Comparison of ENCODE assay signal across 17 cellular contexts in the genomic region with DNA sequence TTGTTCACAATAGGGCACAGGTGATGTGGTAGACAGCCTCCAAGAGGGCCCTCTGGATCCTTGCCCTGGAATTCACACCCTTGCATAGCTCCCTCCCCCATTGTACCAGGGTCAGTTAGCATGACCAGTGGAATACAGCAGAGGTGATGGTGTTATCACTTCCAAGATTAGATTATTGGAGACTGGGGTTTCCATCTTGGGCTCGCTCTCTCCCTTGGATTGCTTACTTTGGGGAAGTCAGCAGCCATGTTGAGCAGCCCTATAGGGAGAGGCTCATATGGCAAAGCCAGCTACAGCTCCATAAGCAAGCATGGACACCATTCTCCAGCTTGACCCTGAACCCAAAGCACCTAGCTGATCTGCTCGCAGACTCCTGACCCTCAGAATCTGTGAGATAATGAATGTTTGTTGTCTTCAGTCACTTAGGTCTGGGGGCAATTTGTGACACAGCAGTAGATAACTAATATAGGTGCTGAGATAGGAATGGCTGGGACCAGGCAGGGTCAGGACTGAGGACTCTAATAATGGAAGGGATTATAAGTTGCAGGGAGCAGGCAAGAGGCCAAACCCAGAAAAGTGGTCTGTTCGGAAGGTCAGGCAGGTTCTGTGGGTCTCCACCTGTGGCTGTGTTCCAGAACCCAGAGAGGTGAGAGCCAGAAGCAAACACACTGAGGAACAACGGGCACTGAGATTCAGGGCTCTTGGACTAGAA. TPM values are rescaled to one million over a fixed set of nuclear protein-coding genes. Genes with fewer than 3 reads are reported as not detected.
DNase-seq lines count a peak whose midpoint lies in the region; TF ChIP-seq lines count a peak whose summit lies in the region.
"Had no signal": no experiment of that assay in that cellular context is flagged by ENCODE, and none has a peak within 500 bp of the region (broad histone marks: within the 10 kb centered on the region; RNA-seq: fewer than 3 reads in every experiment).

No MANE protein-coding gene starts in this region.

- peak overlapping the region in 5 of 7 donors; percentile 44 to 100 (median 58) for H3K27ac Mint-ChIP-seq in CD14-positive monocyte
- H3K27ac Mint-ChIP-seq: B cell had no signal

- H3K36me3 ChIP-seq in Karpas-422 (ENCODE audit: insufficient read depth, low read length) (no peaks in the 10 kb centered on the region), esophagus squamous epithelium (no peaks in the 10 kb centered on the region)

- H3K4me1 ChIP-seq in Karpas-422 (ENCODE audit: low read length): no peaks in the 10 kb centered on the region
- peaks cover 4 to 38% (median 27%) of the 10 kb centered on the region in 3 donors for H3K4me1 ChIP-seq in esophagus squamous epithelium

- TF ChIP-seq CTCF in CD14-positive monocyte (IDR thresholded peaks at IDR 0.05) (no peak), esophagus squamous epithelium (IDR thresholded peaks at IDR 0.05) (no peak)

- H2AFZ ChIP-seq in Karpas-422 (ENCODE audit: low read length): no peak overlapping the region

- peaks cover 70 to 75% of the 10 kb centered on the region in 2 donors for H3K36me3 Mint-ChIP-seq in CD14-positive monocyte

- no peak overlapping the region for H3K9ac ChIP-seq in Karpas-422 (ENCODE audit: low read length)

- H3K27me3 ChIP-seq in Karpas-422 (ENCODE audit: low read length) (no peaks in the 10 kb centered on the region), esophagus squamous epithelium (no peaks in the 10 kb centered on the region)

- H3K4me3 ChIP-seq in Karpas-422 (ENCODE audit: low read length) (no peak overlapping the region), esophagus squamous epithelium (no peak overlapping the region)

- no peaks in the 10 kb centered on the region for H3K9me3 ChIP-seq in Karpas-422 (ENCODE audit: low read length)
- no peaks in the 10 kb centered on the region for H3K9me3 ChIP-seq in esophagus squamous epithelium

- TF ChIP-seq POLR2A in esophagus squamous epithelium (IDR thresholded peaks at IDR 0.05): no peak

- H3K27ac ChIP-seq in Karpas-422 (ENCODE audit: low read length) (no peak overlapping the region), esophagus squamous epithelium (peak overlapping the region in 3 of 4 donors; percentile 6 to 82 (median 12))

- DNase-seq in CD14-positive monocyte (ENCODE audit: low spot score) (no peak), Karpas-422 (peak; percentile 21), esophagus squamous epithelium (lab: John Stamatoyannopoulos, UW) (no peak), renal cortical epithelial cell (ENCODE audit: low read depth) (peak; percentile 27), head of caudate nucleus (no peak)
- DNase-seq in activated naive CD4-positive, alpha-beta T cell treated with Interleukin-2 at 50 U/mL for 16 hours: no peak
- no peak for DNase-seq in activated CD4-positive, alpha-beta T cell treated with anti-CD3 and anti-CD28 coated beads for 48 hours
- DNase-seq: EL, KG1, NCI-H1092 treated with DMSO at 0.1 percent for 48 hours, NCI-H1436 treated with DMSO at 0.1 percent for 48 hours, NCI-H1930, NCI-H2227 treated with DMSO at 0.1 percent for 48 hours, NCI-H510A, NCI-H748 treated with DMSO at 0.1 percent for 48 hours, SIG-M5 had no signal

- intact Hi-C loops in CD14-positive monocyte (cut with micrococcal nuclease): loop anchor here in 1 of 2 donors (5.0 kb wide), 1 partner anchor 65 kb away; no protein-coding TSS in a partner anchor
- intact Hi-C loops in esophagus squamous epithelium (cut with DNase I): no loop called here
- intact Hi-C loops in head of caudate nucleus (cut with DNase I): loop anchor here (2.0 kb wide), 1 partner anchor 17 kb away; no protein-coding TSS in a partner anchor

- H3K4me2 ChIP-seq in Karpas-422 (ENCODE audit: low read depth, low read length, poor library complexity, severe bottlenecking): no peak overlapping the region

- WGBS in esophagus squamous epithelium, 2 donors: 89 to 94% methylated on average over 4 of the region's 4 CpGs

- peaks cover 0 to 4% (median 0%) of the 10 kb centered on the region in 3 donors for H3K27me3 Mint-ChIP-seq in CD14-positive monocyte (ENCODE audit: low read depth in 3 of 3)

- peaks cover 1 to 13% (median 5%) of the 10 kb centered on the region in 7 donors for H3K9me3 Mint-ChIP-seq in CD14-positive monocyte

- no peaks in the 10 kb centered on the region for H3K9me2 ChIP-seq in Karpas-422 (replicated peaks; ENCODE audit: insufficient read depth, low read length)

- H3K4me3 Mint-ChIP-seq in CD14-positive monocyte: no peak overlapping the region
- H3K4me3 Mint-ChIP-seq: B cell had no signal

- no peaks in the 10 kb centered on the region for H3K79me2 ChIP-seq in Karpas-422 (ENCODE audit: low read length)

- peaks cover 67% of the 10 kb centered on the region for H3K4me1 Mint-ChIP-seq in CD14-positive monocyte

- no peaks in the 10 kb centered on the region for H4K20me1 ChIP-seq in Karpas-422 (ENCODE audit: insufficient read depth, low read depth, low read length)

RNA-seq across cellular contexts. Expression of gene TBXAS1, which starts 22.9 kb away (rescaled TPM):
- 100 to 1,000 TPM; 289 to 298 TPM for polyA plus RNA-seq in CD14-positive monocyte
- total RNA-seq in Karpas-422 (2014; rRNA removed; shearing (Covaris generic); ENCODE audit: low replicate concordance): not detected in 2 replicates
- total RNA-seq in esophagus squamous epithelium (10 to 100 TPM in 3 of 4 donors, 1 to 10 TPM in 1; 9.4 to 24.8 (median 17.8) TPM), renal cortical epithelial cell (10.4 and 35.5 TPM in 2 replicates)

Comparison
In these comparisons a context has a peak if more than half of its experiments do, and no peak if none do; other contexts are left out.
1. DNase-seq: peak in Karpas-422 (single experiment) and renal cortical epithelial cell (single experiment); none in CD14-positive monocyte (single experiment), esophagus squamous epithelium (single experiment), head of caudate nucleus (0 of 42), activated naive CD4-positive, alpha-beta T cell treated with Interleukin-2 at 50 U/mL for 16 hours (single experiment) and activated CD4-positive, alpha-beta T cell treated with anti-CD3 and anti-CD28 coated beads for 48 hours (single experiment).
2. RNA of gene TBXAS1, which starts 22.9 kb away (total RNA-seq): 10.4 to 35.5 TPM in renal cortical epithelial cell and 9.4 to 24.8 TPM in esophagus squamous epithelium; not detected in Karpas-422; every median in the first group is over 10 times any median in the second.